34 cellular contexts compared by ENCODE assay signal in the genomic region with DNA sequence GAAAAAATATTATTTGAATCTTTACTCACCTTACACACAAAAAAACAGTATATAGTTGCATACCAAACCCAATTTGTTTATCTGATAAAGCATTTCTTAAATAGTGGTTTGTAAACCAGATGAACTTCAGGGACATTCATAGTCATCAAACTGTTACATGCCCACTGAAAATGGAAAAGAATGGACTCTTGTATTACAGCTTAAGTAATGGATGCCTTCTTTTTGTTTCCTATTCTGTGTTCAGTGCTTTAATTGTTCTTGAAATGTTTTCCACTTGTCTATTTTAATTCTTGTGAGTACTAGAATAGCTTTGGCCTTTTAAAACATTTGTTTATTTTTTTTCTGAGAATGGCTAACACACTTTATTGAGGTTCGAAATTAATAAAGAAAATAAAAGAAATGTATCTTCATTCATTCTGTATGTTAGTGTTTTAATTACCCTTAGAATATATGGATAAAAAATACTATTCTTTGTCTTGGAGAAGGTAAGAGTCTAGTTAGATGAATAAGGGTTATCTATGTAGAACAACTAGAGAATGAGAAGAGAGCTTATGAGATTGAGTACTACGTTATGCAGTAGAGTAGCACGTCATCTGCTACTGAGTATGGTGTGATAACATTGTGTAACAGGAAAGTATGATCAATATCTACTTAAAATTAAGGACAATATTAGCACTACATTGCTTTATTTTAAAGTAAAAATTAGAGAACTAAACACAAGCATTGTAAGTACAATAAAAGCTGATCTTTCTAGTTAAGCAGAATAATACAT. TPM values are rescaled to one million over a fixed set of nuclear protein-coding genes. Genes with fewer than 3 reads are reported as not detected.
DNase-seq lines count a peak whose midpoint lies in the region; ATAC-seq, FAIRE-seq and TF ChIP-seq lines count a peak whose summit lies in the region.
"Had no signal": no experiment of that assay in that cellular context is flagged by ENCODE, and none has a peak within 500 bp of the region (broad histone marks: within the 10 kb centered on the region; RNA-seq: fewer than 3 reads in every experiment).

No MANE protein-coding gene starts in this region.

- FAIRE-seq in islet of Langerhans (lab: Jason Lieb, UNC): peak; percentile 13
- FAIRE-seq: GM18507 had no signal

- peaks cover 17% of the 10 kb centered on the region; the same call in 1 of the 2 replicates for H4K20me1 ChIP-seq in KMS-11 (ENCODE audit: insufficient read depth)

- no peak for ATAC-seq in foreskin keratinocyte
- ATAC-seq: left lobe of liver had no signal

- H3K4me1 ChIP-seq in KMS-11 (ENCODE audit: low read depth, poor library complexity, severe bottlenecking) (peaks cover 76% of the 10 kb centered on the region), ascending aorta (peaks cover 0 to 44% of the 10 kb centered on the region in 2 donors), foreskin keratinocyte (no peaks in the 10 kb centered on the region)
- H3K4me1 ChIP-seq: breast epithelium, SJSA1 had no signal

- DNase-seq in ascending aorta (ENCODE audit: low spot score in 2 of 2): no peak
- DNase-seq in WERI-Rb-1: no peak
- DNase-seq in NCI-H226: no peak
- no peak for DNase-seq in foreskin keratinocyte
- no peak for DNase-seq in GM10266 (ENCODE audit: extremely low spot score)
- DNase-seq: activated CD4-positive, alpha-beta memory T cell treated with anti-CD3 and anti-CD28 coated beads for 36 hours; activated CD4-positive, CD25-positive, alpha-beta regulatory T cell treated with anti-CD3 and anti-CD28 coated beads, Interleukin-2, amount 50 U/mL, for 72 hours; activated CD8-positive, alpha-beta memory T cell treated with anti-CD3 and anti-CD28 coated beads, Interleukin-2, amount 50 U/mL, for 4 hours; activated naive CD4-positive, alpha-beta T cell treated with anti-CD3 and anti-CD28 coated beads for 36 hours; adrenal gland; colonic mucosa; COR-L47; effector memory CD4-positive, alpha-beta T cell; foreskin fibroblast; GDM1; H9; Karpas-422; naive B cell; NCI-H1048; NCI-H187; NCI-H2227 treated with DMSO at 0.1 percent for 48 hours; NCI-H748 treated with DMSO at 0.1 percent for 48 hours; trophoblast cell had no signal

- peak overlapping the region; percentile 98 for H3K4me2 ChIP-seq in KMS-11
- H3K4me2 ChIP-seq: BLaER1 treated with 17β-estradiol and CSF1 and Interleukin-3, amounts not matched to agents 10 nM and 100 nM; hepatocyte had no signal

- H3K27ac ChIP-seq in KMS-11 (peak overlapping the region; percentile 88), ascending aorta (peak overlapping the region; percentile 9 to 39), temporal lobe (ENCODE audit: low read depth, low read length) (peak overlapping the region; percentile 28), WERI-Rb-1 (no peak overlapping the region), foreskin keratinocyte (no peak overlapping the region)
- H3K27ac ChIP-seq: adrenal gland; BLaER1 treated with 17β-estradiol and CSF1 and Interleukin-3, amounts not matched to agents 10 nM and 100 nM; breast epithelium; colonic mucosa; hepatocyte; HL-60; neutrophil; SJSA1 had no signal

- H3K79me2 ChIP-seq in KMS-11 (ENCODE audit: insufficient read depth, low read depth): peaks cover 100% of the 10 kb centered on the region

- H3K27me3 ChIP-seq in KMS-11 (ENCODE audit: insufficient read depth, low read depth) (no peaks in the 10 kb centered on the region), ascending aorta (no peaks in the 10 kb centered on the region), WERI-Rb-1 (ENCODE audit: insufficient read depth, low read depth, severe bottlenecking) (no peaks in the 10 kb centered on the region), foreskin keratinocyte (no peaks in the 10 kb centered on the region)
- H3K27me3 ChIP-seq: adrenal gland, breast epithelium, colonic mucosa, hepatocyte, neutrophil, SJSA1 had no signal

- H2AFZ ChIP-seq in KMS-11 (ENCODE audit: low read depth): no peak overlapping the region
- H2AFZ ChIP-seq: hepatocyte had no signal

- H3K36me3 ChIP-seq in KMS-11 (ENCODE audit: insufficient read depth): peaks cover 3% of the 10 kb centered on the region; the same call in 1 of the 2 replicates
- peaks cover 8 to 14% of the 10 kb centered on the region in 2 donors for H3K36me3 ChIP-seq in ascending aorta
- peaks cover 10% of the 10 kb centered on the region for H3K36me3 ChIP-seq in WERI-Rb-1
- H3K36me3 ChIP-seq: breast epithelium, colonic mucosa, SJSA1 had no signal

- no peak for TF ChIP-seq CTCF in KMS-11 (conservative IDR thresholded peaks at IDR 0.05; ENCODE audit: low read depth, low read length)
- no peak for TF ChIP-seq CTCF in ascending aorta (IDR thresholded peaks at IDR 0.05)
- no peak for TF ChIP-seq CTCF in WERI-Rb-1 (IDR thresholded peaks at IDR 0.05; ENCODE audit: low read depth, low read length)
- TF ChIP-seq CTCF in foreskin keratinocyte (conservative IDR thresholded peaks at IDR 0.05): no peak
- TF ChIP-seq CTCF in GM10266 (IDR thresholded peaks at IDR 0.05; ENCODE audit: control insufficient read depth, insufficient read depth, low read depth, missing control alignments): no peak

- H3K4me3 ChIP-seq in KMS-11 (IDR thresholded peaks at IDR 0.05; ENCODE audit: insufficient read depth, low read depth, low read length) (no peak overlapping the region), ascending aorta (peak overlapping the region in 1 of 2 donors; percentile 17), WERI-Rb-1 (ENCODE audit: low read depth, low read length) (no peak overlapping the region)
- H3K4me3 ChIP-seq: adrenal gland; BLaER1 treated with 17β-estradiol and CSF1 and Interleukin-3, amounts not matched to agents 10 nM and 100 nM; breast epithelium; colonic mucosa; hepatocyte; SJSA1 had no signal

- no peaks in the 10 kb centered on the region for H3K9me3 ChIP-seq in ascending aorta
- no peaks in the 10 kb centered on the region for H3K9me3 ChIP-seq in WERI-Rb-1 (ENCODE audit: severe bottlenecking)
- H3K9me3 ChIP-seq: adrenal gland; BLaER1 treated with 17β-estradiol and CSF1 and Interleukin-3, amounts not matched to agents 10 nM and 100 nM; breast epithelium; colonic mucosa; neutrophil; SJSA1 had no signal

- intact Hi-C loops in ascending aorta (cut with DNase I): no loop called here

- H3K9ac ChIP-seq in KMS-11: peak overlapping the region; percentile 22; the same call in 1 of the 2 replicates

RNA-seq across cellular contexts. Expression of a gene that starts 9.9 kb away (rescaled TPM):
- total RNA-seq in ascending aorta (30.4 TPM), temporal lobe (25.1 TPM), foreskin keratinocyte (9.1 and 13.2 TPM in 2 replicates)
- 2.0 and 2.1 TPM in 2 replicates for polyA plus RNA-seq in foreskin keratinocyte

Comparison
In these comparisons a context has a peak if more than half of its experiments do, and no peak if none do; other contexts are left out.
1. H3K27ac ChIP-seq: peak in KMS-11 (single experiment), ascending aorta (2 of 2) and temporal lobe (single experiment); none in WERI-Rb-1 (single experiment) and foreskin keratinocyte (single experiment).